ENCODE assay signal across 8 cellular contexts in genomic region chr15:68578175-68578959, GRCh38. TPM values are rescaled to one million over a fixed set of nuclear protein-coding genes. Genes with fewer than 3 reads are reported as not detected.
DNase-seq lines count a peak whose midpoint lies in the region; ATAC-seq and TF ChIP-seq lines count a peak whose summit lies in the region.

No MANE protein-coding gene starts in this region.

- H3K36me3 Mint-ChIP-seq in activated naive CD8-positive, alpha-beta T cell treated with anti-CD3 and anti-CD28 coated beads, Interleukin-2, amount 50 U/mL, for 24 hours (ENCODE audit: low read depth), result no peaks in the 10 kb centered on the region
- H3K36me3 Mint-ChIP-seq in neural progenitor cell, result no peaks in the 10 kb centered on the region

- TF ChIP-seq CTCF in neural progenitor cell (IDR thresholded peaks at IDR 0.05), result peak; percentile 40

- H3K27ac ChIP-seq in neural progenitor cell, result no peak overlapping the region

- H3K9ac ChIP-seq in neural progenitor cell, result no peak overlapping the region

- peak overlapping the region; percentile 68 for H3K4me3 ChIP-seq in neural progenitor cell

- DNase-seq in SKM-1 treated with dmso at 0.1 percent for 144 hours (lab: John Stamatoyannopoulos, UW; ENCODE audit: unreplicated experiment), result peak; percentile 28
- DNase-seq in SKM-1 (lab: John Stamatoyannopoulos, UW; ENCODE audit: unreplicated experiment), result no peak
- DNase-seq in NCI-H748 treated with DMSO at 0.1 percent for 48 hours (lab: John Stamatoyannopoulos, UW), result peak; percentile 43
- DNase-seq in activated naive CD8-positive, alpha-beta T cell treated with anti-CD3 and anti-CD28 coated beads, Interleukin-2, amount 50 U/mL, for 24 hours, result peak; percentile 44
- peak; percentile 61 to 93 (median 84) for DNase-seq in head of caudate nucleus
- peak; percentile 79 for DNase-seq in neural progenitor cell (ENCODE audit: low spot score)
- no peak for DNase-seq in 8988T

- H3K4me2 ChIP-seq in neural progenitor cell, result peak overlapping the region; percentile 81

- peaks cover 52% of the 10 kb centered on the region for H3F3A ChIP-seq in neural progenitor cell (ENCODE audit: low read depth)

- H3K27ac Mint-ChIP-seq in activated naive CD8-positive, alpha-beta T cell treated with anti-CD3 and anti-CD28 coated beads, Interleukin-2, amount 50 U/mL, for 24 hours, result no peak overlapping the region
- peak overlapping the region; percentile 74 for H3K27ac Mint-ChIP-seq in neural progenitor cell

- H2AFZ ChIP-seq in neural progenitor cell (replicated peaks), result peak overlapping the region; percentile 94

- H3K79me2 ChIP-seq in neural progenitor cell (ENCODE audit: low read depth), result no peaks in the 10 kb centered on the region

- intact Hi-C loops in head of caudate nucleus (cut with DNase I), result no loop called here

- peaks cover 33% of the 10 kb centered on the region for H3K27me3 ChIP-seq in neural progenitor cell

- H3K36me3 ChIP-seq in neural progenitor cell, result no peaks in the 10 kb centered on the region

- no peaks in the 10 kb centered on the region for H3K9me3 Mint-ChIP-seq in activated naive CD8-positive, alpha-beta T cell treated with anti-CD3 and anti-CD28 coated beads, Interleukin-2, amount 50 U/mL, for 24 hours
- H3K9me3 Mint-ChIP-seq in neural progenitor cell, result no peaks in the 10 kb centered on the region

- H3K4me1 Mint-ChIP-seq in activated naive CD8-positive, alpha-beta T cell treated with anti-CD3 and anti-CD28 coated beads, Interleukin-2, amount 50 U/mL, for 24 hours, result peaks cover 13% of the 10 kb centered on the region
- H3K4me1 Mint-ChIP-seq in neural progenitor cell, result peaks cover 73% of the 10 kb centered on the region

- ATAC-seq in activated naive CD8-positive, alpha-beta T cell treated with anti-CD3 and anti-CD28 coated beads, Interleukin-2, amount 50 U/mL, for 24 hours, result peak; percentile 60
- no peak for ATAC-seq in GM19463 (IDR thresholded peaks at IDR 0.05; ENCODE audit: unreplicated experiment)

- H3K4me1 ChIP-seq in neural progenitor cell, result peaks cover 45% of the 10 kb centered on the region

- peaks cover 12% of the 10 kb centered on the region for H4K20me1 ChIP-seq in neural progenitor cell (ENCODE audit: low read depth)

- no peaks in the 10 kb centered on the region for H3K9me3 ChIP-seq in neural progenitor cell (ENCODE audit: low read depth)

- peaks cover 53% of the 10 kb centered on the region for H3K27me3 Mint-ChIP-seq in activated naive CD8-positive, alpha-beta T cell treated with anti-CD3 and anti-CD28 coated beads, Interleukin-2, amount 50 U/mL, for 24 hours
- peaks cover 25% of the 10 kb centered on the region for H3K27me3 Mint-ChIP-seq in neural progenitor cell (ENCODE audit: insufficient read depth, low read depth)

- H3K4me3 Mint-ChIP-seq in activated naive CD8-positive, alpha-beta T cell treated with anti-CD3 and anti-CD28 coated beads, Interleukin-2, amount 50 U/mL, for 24 hours, result peak overlapping the region; percentile 71
- H3K4me3 Mint-ChIP-seq in neural progenitor cell, result peak overlapping the region; percentile 88

RNA-seq across cellular contexts. Expression of gene CORO2B, which starts 0.4 kb away (rescaled TPM):
- 1.0 and 3.3 TPM in 2 replicates for total RNA-seq in neural progenitor cell (ENCODE audit: low replicate concordance)

Comparison
In these comparisons a context has a peak if more than half of its experiments do, and no peak if none do; other contexts are left out.
1. DNase-seq: peak in SKM-1 treated with dmso at 0.1 percent for 144 hours (single experiment), NCI-H748 treated with DMSO at 0.1 percent for 48 hours (single experiment), activated naive CD8-positive, alpha-beta T cell treated with anti-CD3 and anti-CD28 coated beads, Interleukin-2, amount 50 U/mL, for 24 hours (single experiment), head of caudate nucleus (42 of 42) and neural progenitor cell (single experiment); none in SKM-1 (single experiment) and 8988T (single experiment).